Comparison of ENCODE assay signal across 2 cellular contexts in genomic region chr17:79033741-79034501, GRCh38.
TF ChIP-seq lines count a peak whose summit lies in the region.

No MANE protein-coding gene starts in this region.

TF ChIP-seq in HepG2, 621 proteins besides CTCF, POLR2A, EP300 and RAD21:
- no peak for TF ChIP-seq ZBTB7A (CRISPR knock-in tag; IDR thresholded peaks at IDR 0.05)
- no peak for TF ChIP-seq HNRNPH1 (optimal IDR thresholded peaks at IDR 0.05; ENCODE audit: low read depth, low read length)
- 0 out of 2 replicates have a peak, but pooled peaks have one; percentile 24 for TF ChIP-seq ZNF274 (CRISPR knock-in tag; IDR thresholded peaks at IDR 0.05)
- peak; percentile 24; the same call in 1 of the 2 replicates for TF ChIP-seq ZBTB38 (CRISPR knock-in tag; IDR thresholded peaks at IDR 0.05)
- 0 out of 2 replicates have a peak, but pooled peaks have one; percentile 8 for TF ChIP-seq ZFY (CRISPR knock-in tag; IDR thresholded peaks at IDR 0.05)
- 0 out of 2 replicates have a peak, but pooled peaks have one; percentile 18 for TF ChIP-seq KDM2A (CRISPR knock-in tag; IDR thresholded peaks at IDR 0.05; ENCODE audit: borderline replicate concordance, low read depth)
- TF ChIP-seq RXRA (CRISPR knock-in tag; IDR thresholded peaks at IDR 0.05): peak; percentile 32; the same call in 1 of the 2 replicates
- TF ChIP-seq FOXO4 (CRISPR knock-in tag; conservative IDR thresholded peaks at IDR 0.05): no peak
- TF ChIP-seq TMF1 (CRISPR knock-in tag; IDR thresholded peaks at IDR 0.05; ENCODE audit: low read depth): no peak
- 0 out of 2 replicates have a peak, but pooled peaks have one; percentile 19 for TF ChIP-seq SALL1 (CRISPR knock-in tag; IDR thresholded peaks at IDR 0.05)
- TF ChIP-seq ZNF496 (CRISPR knock-in tag; IDR thresholded peaks at IDR 0.05; ENCODE audit: insufficient replicate concordance): no peak
TF ChIP-seq in HepG2: peak in this region for 6.

TF ChIP-seq in GM12891, 5 proteins besides CTCF, POLR2A, EP300 and RAD21:
- TF ChIP-seq TAF1 (IDR thresholded peaks at IDR 0.05; ENCODE audit: low read depth, low read length) (no peak), SPI1 (IDR thresholded peaks at IDR 0.05; ENCODE audit: low read depth, low read length) (no peak), POLR2AphosphoS5 (IDR thresholded peaks at IDR 0.05; ENCODE audit: low read depth, low read length) (no peak), PAX5 (IDR thresholded peaks at IDR 0.05; ENCODE audit: insufficient read depth, low read length, severe bottlenecking) (no peak), POU2F2 (IDR thresholded peaks at IDR 0.05; ENCODE audit: low read depth, low read length) (no peak)
